8 cellular contexts compared by ENCODE assay signal in genomic region chr15:41115652-41116115, GRCh38. TPM values are rescaled to one million over a fixed set of nuclear protein-coding genes. Genes with fewer than 3 reads are reported as not detected.
DNase-seq lines count a peak whose midpoint lies in the region; ATAC-seq, FAIRE-seq and TF ChIP-seq lines count a peak whose summit lies in the region.

No MANE protein-coding gene starts in this region.

- H3K27me3 ChIP-seq in Karpas-422 (ENCODE audit: low read length), result no peaks in the 10 kb centered on the region
- no peaks in the 10 kb centered on the region for H3K27me3 ChIP-seq in bronchial epithelial cell (ENCODE audit: control insufficient read depth, insufficient read depth, low read length)
- no peaks in the 10 kb centered on the region for H3K27me3 ChIP-seq in layer of hippocampus (ENCODE audit: control insufficient read depth, insufficient read depth, low read length)

- peak overlapping the region; percentile 79 for H3K4me2 ChIP-seq in Karpas-422 (ENCODE audit: low read depth, low read length, poor library complexity, severe bottlenecking)

- peaks cover 3% of the 10 kb centered on the region; the same call in 1 of the 2 replicates for H4K20me1 ChIP-seq in Karpas-422 (ENCODE audit: insufficient read depth, low read depth, low read length)

- ATAC-seq in GM21737 (IDR thresholded peaks at IDR 0.05; ENCODE audit: unreplicated experiment), result peak; percentile 44

- peaks cover 17% of the 10 kb centered on the region for H3K4me1 ChIP-seq in Karpas-422 (ENCODE audit: low read length)

- H2AFZ ChIP-seq in Karpas-422 (ENCODE audit: low read length), result peak overlapping the region; percentile 80

- H3K36me3 ChIP-seq in Karpas-422 (ENCODE audit: insufficient read depth, low read length) (peaks cover 6% of the 10 kb centered on the region; the same call in 1 of the 2 replicates), bronchial epithelial cell (ENCODE audit: control insufficient read depth, insufficient read depth, low read length) (no peaks in the 10 kb centered on the region)

- FAIRE-seq in bronchial epithelial cell (lab: Jason Lieb, UNC), result no peak

- peak overlapping the region; percentile 93 for H3K9ac ChIP-seq in Karpas-422 (ENCODE audit: low read length)

- H3K79me2 ChIP-seq in Karpas-422 (ENCODE audit: low read length), result peaks cover 51% of the 10 kb centered on the region

- DNase-seq in ELR (ENCODE audit: low read depth) (peak; percentile 65), Karpas-422 (peak; percentile 91), bronchial epithelial cell (ENCODE audit: low read depth) (no peak), DMS153 (lab: John Stamatoyannopoulos, UW) (no peak)
- DNase-seq in stimulated activated CD4-positive, alpha-beta T cell treated with anti-CD3 and anti-CD28 coated beads, Interleukin-1b, Interleukin-23, amount 100 ng/mL, for 24 hours (ENCODE audit: low read depth in 4 of 4, low spot score in 1 of 4), result peak; percentile 47 to 65 (median 55)

- TF ChIP-seq CTCF in WI38 (IDR thresholded peaks at IDR 0.05; ENCODE audit: low read depth, low read length), result no peak
- no peak for TF ChIP-seq CTCF in bronchial epithelial cell (IDR thresholded peaks at IDR 0.05; ENCODE audit: insufficient read depth, low read length, severe bottlenecking)

- H3K9me3 ChIP-seq in Karpas-422 (ENCODE audit: low read length), result no peaks in the 10 kb centered on the region

- no peaks in the 10 kb centered on the region for H3K9me2 ChIP-seq in Karpas-422 (replicated peaks; ENCODE audit: insufficient read depth, low read length)

- H3K27ac ChIP-seq in Karpas-422 (ENCODE audit: low read length), result peak overlapping the region; percentile 83
- H3K27ac ChIP-seq in layer of hippocampus (ENCODE audit: low read depth, low read length), result peak overlapping the region; percentile 100

- H3K4me3 ChIP-seq in Karpas-422 (ENCODE audit: low read length) (peak overlapping the region; percentile 83), WI38 (ENCODE audit: low read depth, low read length) (peak overlapping the region; percentile 96), bronchial epithelial cell (ENCODE audit: low read depth, low read length) (peak overlapping the region; percentile 97)

RNA-seq across cellular contexts. Expression of gene INO80, which starts 0.4 kb away (rescaled TPM):
- 20.3 and 31.4 TPM in 2 replicates for total RNA-seq in Karpas-422 (2014; rRNA removed; shearing (Covaris generic); ENCODE audit: low replicate concordance)
- 18.1 and 23.7 TPM in 2 replicates for total RNA-seq in bronchial epithelial cell

Comparison
In these comparisons a context has a peak if more than half of its experiments do, and no peak if none do; other contexts are left out.
1. DNase-seq: peak in ELR (single experiment), Karpas-422 (single experiment) and stimulated activated CD4-positive, alpha-beta T cell treated with anti-CD3 and anti-CD28 coated beads, Interleukin-1b, Interleukin-23, amount 100 ng/mL, for 24 hours (4 of 4); none in bronchial epithelial cell (single experiment) and DMS153 (single experiment).
2. Peak in every context shown above with its lines, with median percentiles within 50 percentile points of each other: H3K4me3 ChIP-seq.